In genomic region chr22:24697141-24697540, GRCh38 we compare ENCODE assay signal across 18 cellular contexts.
DNase-seq lines count a peak whose midpoint lies in the region; ATAC-seq and TF ChIP-seq lines count a peak whose summit lies in the region.
"Had no signal": no experiment of that assay in that cellular context is flagged by ENCODE, and none has a peak within 500 bp of the region (broad histone marks: within the 10 kb centered on the region; RNA-seq: fewer than 3 reads in every experiment).

No MANE protein-coding gene starts in this region.

- ATAC-seq in left ventricle myocardium superior (peak; percentile 28), GM21529 (IDR thresholded peaks at IDR 0.05; ENCODE audit: unreplicated experiment) (no peak)
- ATAC-seq: A549; naive thymus-derived CD4-positive, alpha-beta T cell; stimulated activated naive CD8-positive, alpha-beta T cell treated with anti-CD3 and anti-CD28 coated beads, Interleukin-15, Interleukin-2, amounts not matched to agents 100 U/mL and 50 U/mL, for 24 hours had no signal

- H3K9ac ChIP-seq in Loucy (ENCODE audit: low read depth, low read length, poor library complexity, severe bottlenecking), result no peak overlapping the region

- no peak for TF ChIP-seq CTCF in Loucy (conservative IDR thresholded peaks at IDR 0.05; ENCODE audit: low read length)
- TF ChIP-seq CTCF in nephron progenitor cell (IDR thresholded peaks at IDR 0.05), result no peak

- DNase-seq in AG20443 (ENCODE audit: low spot score) (peak; percentile 5), left ventricle myocardium superior (no peak), nephron progenitor cell (no peak), posterior vena cava (ENCODE audit: low spot score) (no peak), SIG-M5 treated with dmso at 0.1 percent for 504 hours (lab: John Stamatoyannopoulos, UW; ENCODE audit: unreplicated experiment) (no peak), HT-29 (ENCODE audit: low spot score) (no peak)
- DNase-seq: activated CD4-positive, alpha-beta T cell treated with anti-CD3 and anti-CD28 coated beads for 48 hours; activated CD8-positive, alpha-beta memory T cell treated with anti-CD3 and anti-CD28 coated beads, Interleukin-2, amount 50 U/mL, for 4 hours; CD4-positive, alpha-beta memory T cell; HFFc6; naive thymus-derived CD4-positive, alpha-beta T cell; NCI-H526 treated with DMSO at 0.1 percent for 48 hours; PC-9; stimulated activated CD4-positive, alpha-beta T cell treated with anti-CD3 and anti-CD28 coated beads, Interleukin-15, amount 100 ng/mL, for 24 hours; stimulated activated naive CD8-positive, alpha-beta T cell treated with anti-CD3 and anti-CD28 coated beads, Interleukin-15, Interleukin-2, amounts not matched to agents 100 U/mL and 50 U/mL, for 24 hours had no signal

- H3K79me2 ChIP-seq in Loucy (ENCODE audit: insufficient read depth, low read length), result no peaks in the 10 kb centered on the region

- H3K36me3 ChIP-seq in Loucy (ENCODE audit: insufficient read depth, low read length), result no peaks in the 10 kb centered on the region

- H3K36me3 Mint-ChIP-seq in nephron progenitor cell (ENCODE audit: low read depth), result no peaks in the 10 kb centered on the region
- H3K36me3 Mint-ChIP-seq: CD4-positive, alpha-beta memory T cell; naive thymus-derived CD4-positive, alpha-beta T cell had no signal

- peaks cover 16% of the 10 kb centered on the region for H3K4me1 ChIP-seq in Loucy (ENCODE audit: insufficient read depth, low read length, poor library complexity, severe bottlenecking)
- H3K4me1 ChIP-seq: A549 had no signal

- no peak overlapping the region for H3K4me3 Mint-ChIP-seq in nephron progenitor cell
- H3K4me3 Mint-ChIP-seq: CD4-positive, alpha-beta memory T cell; HFFc6; naive thymus-derived CD4-positive, alpha-beta T cell had no signal

- H4K20me1 ChIP-seq in Loucy (ENCODE audit: insufficient read depth, low read length, poor library complexity, severe bottlenecking), result no peaks in the 10 kb centered on the region

- H3K9me3 Mint-ChIP-seq in nephron progenitor cell, result no peaks in the 10 kb centered on the region
- H3K9me3 Mint-ChIP-seq: CD4-positive, alpha-beta memory T cell; HFFc6; naive thymus-derived CD4-positive, alpha-beta T cell had no signal

- no peaks in the 10 kb centered on the region for H3K27me3 ChIP-seq in Loucy (ENCODE audit: insufficient read depth, low read length, poor library complexity, severe bottlenecking)

- no peak overlapping the region for H3K4me2 ChIP-seq in Loucy (ENCODE audit: low read depth, low read length, poor library complexity, severe bottlenecking)
- H3K4me2 ChIP-seq: A549, PC-9 had no signal

- intact Hi-C loops in left ventricle myocardium superior (cut with micrococcal nuclease) (no loop called here), posterior vena cava (cut with DNase I) (no loop called here)

- H2AFZ ChIP-seq in Loucy (ENCODE audit: low read length), result peak overlapping the region; percentile 66; the same call in 1 of the 2 replicates
- H2AFZ ChIP-seq: PC-9 had no signal

- H3F3A ChIP-seq in Loucy (ENCODE audit: low read depth), result no peaks in the 10 kb centered on the region

- H3K9me2 ChIP-seq in Loucy (replicated peaks; ENCODE audit: low read depth, low read length), result no peaks in the 10 kb centered on the region

- H3K27me3 Mint-ChIP-seq in nephron progenitor cell (ENCODE audit: low read depth, poor library complexity), result peaks cover 2% of the 10 kb centered on the region

- no peaks in the 10 kb centered on the region for H3K9me3 ChIP-seq in Loucy (ENCODE audit: insufficient read depth, low read depth, low read length)
- H3K9me3 ChIP-seq: A549 had no signal

- H3K27ac Mint-ChIP-seq in nephron progenitor cell, result peak overlapping the region; percentile 39
- H3K27ac Mint-ChIP-seq: CD4-positive, alpha-beta memory T cell; HFFc6; naive thymus-derived CD4-positive, alpha-beta T cell had no signal

- H3K4me1 Mint-ChIP-seq in nephron progenitor cell, result peaks cover 43% of the 10 kb centered on the region
- H3K4me1 Mint-ChIP-seq: CD4-positive, alpha-beta memory T cell had no signal

- no peak overlapping the region for H3K4me3 ChIP-seq in Loucy (ENCODE audit: low read length, poor library complexity, severe bottlenecking)
- H3K4me3 ChIP-seq: A549, PC-9 had no signal
